In genomic region chr21:29074007-29074376, GRCh38 we compare ENCODE assay signal across 6 cellular contexts. TPM values are rescaled to one million over a fixed set of nuclear protein-coding genes. Genes with fewer than 3 reads are reported as not detected.
DNase-seq lines count a peak whose midpoint lies in the region; ATAC-seq, FAIRE-seq and TF ChIP-seq lines count a peak whose summit lies in the region.

No MANE protein-coding gene starts in this region.

- in situ Hi-C loops in HepG2 (cut with HindIII; ENCODE audit: extremely low pct_ligation_motif_present, low pct_unique_long_range_greater_than_20kb) = no loop called here

- H3K27ac Mint-ChIP-seq in activated T-cell treated with anti-CD3 and anti-CD28 coated beads, Interleukin-2, amount 50 U/mL, for 72 hours = peak overlapping the region; percentile 100

- H3K27ac ChIP-seq in VCaP (peak overlapping the region; percentile 96), HepG2 (ENCODE audit: extremely low read length, insufficient read depth, low read length) (peak overlapping the region; percentile 62)

- H3K27me3 Mint-ChIP-seq in activated T-cell treated with anti-CD3 and anti-CD28 coated beads, Interleukin-2, amount 50 U/mL, for 72 hours (ENCODE audit: low read depth) = no peaks in the 10 kb centered on the region

- H3K4me2 ChIP-seq in HepG2 (ENCODE audit: low read depth, low read length) = peak overlapping the region; percentile 92

- H3K4me3 ChIP-seq in HepG2 (replicated peaks in 1 of 3; ENCODE audit: insufficient read depth in 1 of 3, low read depth in 2 of 3, low read length in 3 of 3) = peak overlapping the region; percentile 69 to 94 (median 94)

- H3K79me2 ChIP-seq in HepG2 (ENCODE audit: insufficient read depth, low read length) = peaks cover 45% of the 10 kb centered on the region

- H3K9ac ChIP-seq in HepG2 (ENCODE audit: insufficient read depth, low read depth, low read length) = peak overlapping the region; percentile 95

- peaks cover 48% of the 10 kb centered on the region for H3K4me1 Mint-ChIP-seq in activated T-cell treated with anti-CD3 and anti-CD28 coated beads, Interleukin-2, amount 50 U/mL, for 72 hours (ENCODE audit: low read depth)

- H2AFZ ChIP-seq in HepG2 (ENCODE audit: low read length) = peak overlapping the region; percentile 80

- H4K20me1 ChIP-seq in HepG2 (ENCODE audit: insufficient read depth, low read length) = peaks cover 31% of the 10 kb centered on the region

- no peak for DNase-seq in activated T-cell treated with anti-CD3 and anti-CD28 coated beads, Interleukin-2, amount 50 U/mL, for 72 hours
- no peak for DNase-seq in activated T-cell treated with anti-CD3 and anti-CD28 coated beads, Interleukin-2, amount 50 U/mL, for 1 hour
- DNase-seq in HepG2 (ENCODE audit: low spot score) = no peak
- DNase-seq in NCI-H345 (lab: John Stamatoyannopoulos, UW) = no peak
- no peak for DNase-seq in NCI-H2171 treated with DMSO at 0.1 percent for 48 hours (lab: John Stamatoyannopoulos, UW)

- H3K4me1 ChIP-seq in HepG2 (ENCODE audit: insufficient read depth, low read length) = peaks cover 43% of the 10 kb centered on the region

- TF ChIP-seq CTCF in VCaP (conservative IDR thresholded peaks at IDR 0.05) = no peak
- 0 out of 2 replicates have a peak, but pooled peaks have one; percentile 5 for TF ChIP-seq CTCF in HepG2 (CRISPR knock-in tag; IDR thresholded peaks at IDR 0.05)

- ATAC-seq in activated T-cell treated with anti-CD3 and anti-CD28 coated beads, Interleukin-2, amount 50 U/mL, for 72 hours (replicated peaks in 1 of 2) = peak; percentile 19 to 30
- ATAC-seq in HepG2 = peak; percentile 52

- H3K27me3 ChIP-seq in HepG2 (ENCODE audit: control insufficient read depth in 1 of 2, insufficient read depth in 2 of 2, low read length in 2 of 2) = no peaks in the 10 kb centered on the region; a peak in 1 of 5 replicates

- POLR2A ChIA-PET in HepG2 (lab: Yijun Ruan, JAX) = interaction anchor here (0.6 to 2.1 kb wide), 9 partner anchors 11 to 189 kb away, joined by 3 to 27 read pairs (median 6); partner anchors contain the start of genes LTN1, RWDD2B and USP16

- intact Hi-C loops in HepG2 (cut with micrococcal nuclease; ENCODE audit: unreplicated experiment) = no loop called here

- CTCF ChIA-PET in HepG2 (lab: Yijun Ruan, JAX; ENCODE audit: low intra/inter-chr PET ratio, low total read pairs) = no interaction called here

- peaks cover 0 to 2% of the 10 kb centered on the region in 2 donors for H3K9me3 Mint-ChIP-seq in activated T-cell treated with anti-CD3 and anti-CD28 coated beads, Interleukin-2, amount 50 U/mL, for 72 hours

- TF ChIP-seq POLR2A in HepG2 (IDR thresholded peaks at IDR 0.05; ENCODE audit: insufficient read depth in 1 of 2, low read depth in 2 of 2, low read length in 2 of 2) = no peak

- H3K9me3 ChIP-seq in HepG2 (ENCODE audit: low read length) = no peaks in the 10 kb centered on the region

- no peak for FAIRE-seq in HepG2 (lab: Jason Lieb, UNC)

- TSS peak; percentile 97 for BruUV-seq in HepG2 (replicated peaks; lab: Mats Ljungman, UMichigan)

- peak overlapping the region; percentile 99 to 100 for H3K4me3 Mint-ChIP-seq in activated T-cell treated with anti-CD3 and anti-CD28 coated beads, Interleukin-2, amount 50 U/mL, for 72 hours

- H3K36me3 ChIP-seq in HepG2 (replicated peaks in 1 of 2; ENCODE audit: control insufficient read depth in 1 of 2, insufficient read depth in 2 of 2, low read length in 2 of 2) = peaks cover 0 to 3% of the 10 kb centered on the region in 2 experiments; a peak in 3 of 5 replicates

- TF ChIP-seq EP300 in HepG2 (IDR thresholded peaks at IDR 0.05; ENCODE audit: low read depth in 2 of 2, low read length in 2 of 2) = no peak
- no peak for TF ChIP-seq EP300 in HepG2 (CRISPR knock-in tag; IDR thresholded peaks at IDR 0.05; ENCODE audit: borderline replicate concordance)

- TF ChIP-seq RAD21 in HepG2 (CRISPR knock-in tag; IDR thresholded peaks at IDR 0.05) = no peak

- under 1% methylated on average over 9 of the region's 9 CpGs for WGBS in HepG2 (ENCODE audit: low lambda C conversion rate)

- peaks cover 13 to 19% of the 10 kb centered on the region in 2 donors for H3K36me3 Mint-ChIP-seq in activated T-cell treated with anti-CD3 and anti-CD28 coated beads, Interleukin-2, amount 50 U/mL, for 72 hours (ENCODE audit: insufficient read depth in 2 of 2)

RNA-seq across cellular contexts. Expression of gene CCT8, which starts 0.5 kb away (rescaled TPM):
- total RNA-seq in activated T-cell treated with anti-CD3 and anti-CD28 coated beads, Interleukin-2, amount 50 U/mL, for 72 hours = 100 to 1,000 TPM; 285 to 355 TPM
- 325 and 538 TPM in 2 replicates for total RNA-seq in HepG2 (2016; rRNA removed; fragmentation: Illumina TruSeq; extraction: Trizol)
- total RNA-seq in HepG2 (2016; cell fraction: cytosol; rRNA removed; fragmentation: Illumina TruSeq; extraction: Trizol; ENCODE audit: low read depth) = 81.4 and 96.3 TPM in 2 replicates
- total RNA-seq in HepG2 (2016; cell fraction: insoluble cytoplasmic fraction; rRNA removed; fragmentation: Illumina TruSeq; extraction: Trizol) = 336 and 530 TPM in 2 replicates
- total RNA-seq in HepG2 (2016; cell fraction: membrane; rRNA removed; fragmentation: Illumina TruSeq; extraction: Trizol) = 134 and 165 TPM in 2 replicates
- total RNA-seq in HepG2 (2016; cell fraction: nucleus; rRNA removed; fragmentation: Illumina TruSeq; extraction: Trizol) = 137 and 155 TPM in 2 replicates
- 87.0 and 127 TPM in 2 replicates for polyA plus RNA-seq in HepG2 (2011; rRNA removed)
- polyA plus RNA-seq in HepG2 (2011; cell fraction: cytosol; rRNA removed) = 80.0 and 97.4 TPM in 2 replicates
- 53.9 and 70.6 TPM in 2 replicates for polyA plus RNA-seq in HepG2 (2011; cell fraction: nucleus; rRNA removed)
- 174 and 217 TPM in 2 replicates for polyA plus RNA-seq in HepG2 (2012)
- polyA plus RNA-seq in HepG2 (2016; cell fraction: cytosol; fragmentation: Illumina TruSeq; extraction: Trizol; ENCODE audit: low read depth) = 45.9 and 52.2 TPM in 2 replicates
- polyA plus RNA-seq in HepG2 (2016; cell fraction: insoluble cytoplasmic fraction; fragmentation: Illumina TruSeq; extraction: Trizol; ENCODE audit: low read depth) = 406 and 427 TPM in 2 replicates
- polyA plus RNA-seq in HepG2 (2016; cell fraction: membrane; fragmentation: Illumina TruSeq; extraction: Trizol; ENCODE audit: low read depth) = 80.8 and 98.2 TPM in 2 replicates
- 196 and 213 TPM in 2 replicates for polyA plus RNA-seq in HepG2 (2016; cell fraction: nucleus; fragmentation: Illumina TruSeq; extraction: Trizol; ENCODE audit: insufficient read depth, low read depth)
- 56.7 and 122 TPM in 2 replicates for polyA minus RNA-seq in HepG2 (2011; rRNA and poly(A)+ RNA removed; ENCODE audit: low replicate concordance)
- polyA minus RNA-seq in HepG2 (2011; cell fraction: cytosol; rRNA and poly(A)+ RNA removed) = 110 and 112 TPM in 2 replicates
- 74.0 and 108 TPM in 2 replicates for polyA minus RNA-seq in HepG2 (2011; cell fraction: nucleus; rRNA and poly(A)+ RNA removed)

RNA-seq across cellular contexts. Expression of gene USP16, which starts 49.5 kb away (rescaled TPM):
- total RNA-seq in activated T-cell treated with anti-CD3 and anti-CD28 coated beads, Interleukin-2, amount 50 U/mL, for 72 hours = 10 to 100 TPM; 46.4 to 47.0 TPM
- 46.9 and 72.4 TPM in 2 replicates for total RNA-seq in HepG2 (2016; rRNA removed; fragmentation: Illumina TruSeq; extraction: Trizol)
- total RNA-seq in HepG2 (2016; cell fraction: cytosol; rRNA removed; fragmentation: Illumina TruSeq; extraction: Trizol; ENCODE audit: low read depth) = 8.2 and 9.5 TPM in 2 replicates
- total RNA-seq in HepG2 (2016; cell fraction: insoluble cytoplasmic fraction; rRNA removed; fragmentation: Illumina TruSeq; extraction: Trizol) = 46.8 and 73.9 TPM in 2 replicates
- total RNA-seq in HepG2 (2016; cell fraction: membrane; rRNA removed; fragmentation: Illumina TruSeq; extraction: Trizol) = 25.9 and 27.0 TPM in 2 replicates
- total RNA-seq in HepG2 (2016; cell fraction: nucleus; rRNA removed; fragmentation: Illumina TruSeq; extraction: Trizol) = 31.9 and 37.3 TPM in 2 replicates
- polyA plus RNA-seq in HepG2 (2011; rRNA removed) = 12.0 and 16.5 TPM in 2 replicates
- polyA plus RNA-seq in HepG2 (2011; cell fraction: cytosol; rRNA removed) = 4.6 and 7.2 TPM in 2 replicates
- polyA plus RNA-seq in HepG2 (2011; cell fraction: nucleus; rRNA removed) = 10.3 and 11.5 TPM in 2 replicates
- polyA plus RNA-seq in HepG2 (2012) = 20.8 and 28.1 TPM in 2 replicates
- 3.3 and 3.5 TPM in 2 replicates for polyA plus RNA-seq in HepG2 (2016; cell fraction: cytosol; fragmentation: Illumina TruSeq; extraction: Trizol; ENCODE audit: low read depth)
- 48.3 and 53.1 TPM in 2 replicates for polyA plus RNA-seq in HepG2 (2016; cell fraction: insoluble cytoplasmic fraction; fragmentation: Illumina TruSeq; extraction: Trizol; ENCODE audit: low read depth)
- polyA plus RNA-seq in HepG2 (2016; cell fraction: membrane; fragmentation: Illumina TruSeq; extraction: Trizol; ENCODE audit: low read depth) = 8.0 and 9.3 TPM in 2 replicates
- polyA plus RNA-seq in HepG2 (2016; cell fraction: nucleus; fragmentation: Illumina TruSeq; extraction: Trizol; ENCODE audit: insufficient read depth, low read depth) = 41.1 and 44.1 TPM in 2 replicates
- polyA minus RNA-seq in HepG2 (2011; rRNA and poly(A)+ RNA removed; ENCODE audit: low replicate concordance) = 4.9 and 7.5 TPM in 2 replicates
- polyA minus RNA-seq in HepG2 (2011; cell fraction: cytosol; rRNA and poly(A)+ RNA removed) = 10.9 and 11.0 TPM in 2 replicates
- polyA minus RNA-seq in HepG2 (2011; cell fraction: nucleus; rRNA and poly(A)+ RNA removed) = 29.6 and 30.9 TPM in 2 replicates

RNA-seq across cellular contexts. Expression of gene RWDD2B, which starts 54.8 kb away (rescaled TPM):
- total RNA-seq in activated T-cell treated with anti-CD3 and anti-CD28 coated beads, Interleukin-2, amount 50 U/mL, for 72 hours = 10 to 100 TPM; 17.9 to 18.5 TPM
- 20.9 and 28.3 TPM in 2 replicates for total RNA-seq in HepG2 (2016; rRNA removed; fragmentation: Illumina TruSeq; extraction: Trizol)
- 10.0 and 11.2 TPM in 2 replicates for total RNA-seq in HepG2 (2016; cell fraction: cytosol; rRNA removed; fragmentation: Illumina TruSeq; extraction: Trizol; ENCODE audit: low read depth)
- total RNA-seq in HepG2 (2016; cell fraction: insoluble cytoplasmic fraction; rRNA removed; fragmentation: Illumina TruSeq; extraction: Trizol) = 22.0 and 27.5 TPM in 2 replicates
- 28.3 and 28.6 TPM in 2 replicates for total RNA-seq in HepG2 (2016; cell fraction: membrane; rRNA removed; fragmentation: Illumina TruSeq; extraction: Trizol)
- 9.7 and 10.9 TPM in 2 replicates for total RNA-seq in HepG2 (2016; cell fraction: nucleus; rRNA removed; fragmentation: Illumina TruSeq; extraction: Trizol)
- 9.3 and 9.9 TPM in 2 replicates for polyA plus RNA-seq in HepG2 (2011; rRNA removed)
- 4.6 and 6.6 TPM in 2 replicates for polyA plus RNA-seq in HepG2 (2011; cell fraction: cytosol; rRNA removed)
- polyA plus RNA-seq in HepG2 (2011; cell fraction: nucleus; rRNA removed) = 2.5 and 3.6 TPM in 2 replicates
- polyA plus RNA-seq in HepG2 (2012) = 8.4 and 13.0 TPM in 2 replicates
- 13.0 and 14.8 TPM in 2 replicates for polyA plus RNA-seq in HepG2 (2016; cell fraction: cytosol; fragmentation: Illumina TruSeq; extraction: Trizol; ENCODE audit: low read depth)
- polyA plus RNA-seq in HepG2 (2016; cell fraction: insoluble cytoplasmic fraction; fragmentation: Illumina TruSeq; extraction: Trizol; ENCODE audit: low read depth) = 31.8 and 32.4 TPM in 2 replicates
- polyA plus RNA-seq in HepG2 (2016; cell fraction: membrane; fragmentation: Illumina TruSeq; extraction: Trizol; ENCODE audit: low read depth) = 25.4 and 26.8 TPM in 2 replicates
- 16.3 and 18.5 TPM in 2 replicates for polyA plus RNA-seq in HepG2 (2016; cell fraction: nucleus; fragmentation: Illumina TruSeq; extraction: Trizol; ENCODE audit: insufficient read depth, low read depth)
- polyA minus RNA-seq in HepG2 (2011; rRNA and poly(A)+ RNA removed; ENCODE audit: low replicate concordance) = 2.7 and 14.4 TPM in 2 replicates
- 4.1 and 5.6 TPM in 2 replicates for polyA minus RNA-seq in HepG2 (2011; cell fraction: cytosol; rRNA and poly(A)+ RNA removed)
- 3.7 and 5.5 TPM in 2 replicates for polyA minus RNA-seq in HepG2 (2011; cell fraction: nucleus; rRNA and poly(A)+ RNA removed)

RNA-seq across cellular contexts. Expression of gene MAP3K7CL, which starts 56.5 kb away (rescaled TPM):
- total RNA-seq in activated T-cell treated with anti-CD3 and anti-CD28 coated beads, Interleukin-2, amount 50 U/mL, for 72 hours = 10 to 100 TPM in 1 of 2 donors, 1 to 10 TPM in 1; 9.6 to 10.3 TPM
- total RNA-seq in HepG2 (2016; rRNA removed; fragmentation: Illumina TruSeq; extraction: Trizol) = 0.15 TPM in 1 of 2 replicates, not detected in the other
- total RNA-seq in HepG2 (2016; cell fraction: cytosol; rRNA removed; fragmentation: Illumina TruSeq; extraction: Trizol; ENCODE audit: low read depth) = not detected in 2 replicates
- total RNA-seq in HepG2 (2016; cell fraction: insoluble cytoplasmic fraction; rRNA removed; fragmentation: Illumina TruSeq; extraction: Trizol) = 0.37 TPM in 1 of 2 replicates, not detected in the other
- total RNA-seq in HepG2 (2016; cell fraction: membrane; rRNA removed; fragmentation: Illumina TruSeq; extraction: Trizol) = not detected in 2 replicates
- total RNA-seq in HepG2 (2016; cell fraction: nucleus; rRNA removed; fragmentation: Illumina TruSeq; extraction: Trizol) = not detected in 2 replicates
- 0.04 TPM in 1 of 2 replicates, not detected in the other for polyA plus RNA-seq in HepG2 (2011; rRNA removed)
- 0.04 TPM in 1 of 2 replicates, not detected in the other for polyA plus RNA-seq in HepG2 (2011; cell fraction: cytosol; rRNA removed)
- not detected in 2 replicates for polyA plus RNA-seq in HepG2 (2011; cell fraction: nucleus; rRNA removed)
- not detected in 2 replicates for polyA plus RNA-seq in HepG2 (2012)
- 0.18 TPM in 1 of 2 replicates, not detected in the other for polyA plus RNA-seq in HepG2 (2016; cell fraction: cytosol; fragmentation: Illumina TruSeq; extraction: Trizol; ENCODE audit: low read depth)
- not detected in 2 replicates for polyA plus RNA-seq in HepG2 (2016; cell fraction: insoluble cytoplasmic fraction; fragmentation: Illumina TruSeq; extraction: Trizol; ENCODE audit: low read depth)
- 0.13 and 0.19 TPM in 2 replicates for polyA plus RNA-seq in HepG2 (2016; cell fraction: membrane; fragmentation: Illumina TruSeq; extraction: Trizol; ENCODE audit: low read depth)
- not detected in 2 replicates for polyA plus RNA-seq in HepG2 (2016; cell fraction: nucleus; fragmentation: Illumina TruSeq; extraction: Trizol; ENCODE audit: insufficient read depth, low read depth)
- polyA minus RNA-seq in HepG2 (2011; rRNA and poly(A)+ RNA removed; ENCODE audit: low replicate concordance) = 5.5 TPM in 1 of 2 replicates, not detected in the other
- not detected in 2 replicates for polyA minus RNA-seq in HepG2 (2011; cell fraction: cytosol; rRNA and poly(A)+ RNA removed)
- polyA minus RNA-seq in HepG2 (2011; cell fraction: nucleus; rRNA and poly(A)+ RNA removed) = not detected in 2 replicates
